ENCODE assay signal across 9 cellular contexts in genomic region chr3:127831723-127832172, GRCh38. TPM values are rescaled to one million over a fixed set of nuclear protein-coding genes. Genes with fewer than 3 reads are reported as not detected.
DNase-seq lines count a peak whose midpoint lies in the region; ATAC-seq, FAIRE-seq and TF ChIP-seq lines count a peak whose summit lies in the region.
"Had no signal": no experiment of that assay in that cellular context is flagged by ENCODE, and none has a peak within 500 bp of the region (broad histone marks: within the 10 kb centered on the region; RNA-seq: fewer than 3 reads in every experiment).

No MANE protein-coding gene starts in this region.

- DNase-seq in A549 (ENCODE audit: low read depth in 1 of 2, low spot score in 1 of 2) (peak in 1 of 2 experiments; percentile 44), GM10248 (ENCODE audit: extremely low spot score) (no peak), OCI-LY7 (ENCODE audit: low spot score) (peak; percentile 65), endothelial cell (ENCODE audit: low spot score) (peak; percentile 78), neural progenitor cell (ENCODE audit: low spot score) (peak; percentile 67), NCI-H1436 treated with DMSO at 0.1 percent for 48 hours (lab: John Stamatoyannopoulos, UW) (no peak), H54 (ENCODE audit: insufficient read length, low spot score) (no peak), occipital lobe (lab: John Stamatoyannopoulos, UW) (no peak)

- H3K4me2 ChIP-seq in A549 (no peak overlapping the region), OCI-LY7 (ENCODE audit: low read length) (no peak overlapping the region), neural progenitor cell (no peak overlapping the region)

- H3K27me3 Mint-ChIP-seq in endothelial cell (ENCODE audit: unreplicated experiment) (no peaks in the 10 kb centered on the region), neural progenitor cell (ENCODE audit: insufficient read depth, low read depth) (peaks cover 8% of the 10 kb centered on the region)

- 52% methylated on average over 4 of the region's 4 CpGs for WGBS in A549 (ENCODE audit: missing lambda C conversion rate)

- H3K9me2 ChIP-seq in OCI-LY7 (ENCODE audit: insufficient read depth, low read length), result no peaks in the 10 kb centered on the region

- H3F3A ChIP-seq in neural progenitor cell (ENCODE audit: low read depth), result peaks cover 5% of the 10 kb centered on the region

- TF ChIP-seq CTCF in A549 (IDR thresholded peaks at IDR 0.05) (peak; percentile 31; the same call in 2 of the 3 replicates), GM10248 (IDR thresholded peaks at IDR 0.05; ENCODE audit: control extremely low read depth, extremely low read depth, low read depth, missing control alignments) (peak; percentile 21), OCI-LY7 (conservative IDR thresholded peaks at IDR 0.05; ENCODE audit: low read length) (peak; percentile 92), endothelial cell (IDR thresholded peaks at IDR 0.05; ENCODE audit: unreplicated experiment) (peak; percentile 84), neural progenitor cell (IDR thresholded peaks at IDR 0.05) (peak; percentile 90)

- FAIRE-seq in A549 (lab: Jason Lieb, UNC) (no peak), H54 (lab: Jason Lieb, UNC) (no peak)
- FAIRE-seq: colon had no signal

- H3K4me3 ChIP-seq in A549 (no peak overlapping the region), OCI-LY7 (ENCODE audit: low read depth, low read length, poor library complexity, severe bottlenecking) (no peak overlapping the region), neural progenitor cell (no peak overlapping the region)

- H3K4me1 Mint-ChIP-seq in endothelial cell (ENCODE audit: unreplicated experiment) (no peaks in the 10 kb centered on the region), neural progenitor cell (peaks cover 8% of the 10 kb centered on the region)

- H3K27me3 ChIP-seq in neural progenitor cell, result no peaks in the 10 kb centered on the region

- POLR2A ChIA-PET in A549 (lab: Yijun Ruan, JAX), result no interaction called here
- POLR2A ChIA-PET in GM10248 (lab: Yijun Ruan, JAX), result no interaction called here
- POLR2A ChIA-PET in OCI-LY7 (lab: Charles Lee), result no interaction called here

- TF ChIP-seq RAD21 in A549 (conservative IDR thresholded peaks at IDR 0.05 in 1 of 2, IDR thresholded peaks at IDR 0.05 in 1 of 2), result peak; percentile 38 to 75; a peak in 3 of 5 replicates

- H3K36me3 ChIP-seq in OCI-LY7 (ENCODE audit: insufficient read depth, low read length), result no peaks in the 10 kb centered on the region
- H3K36me3 ChIP-seq in neural progenitor cell, result no peaks in the 10 kb centered on the region

- TF ChIP-seq POLR2A in A549 (IDR thresholded peaks at IDR 0.05; ENCODE audit: low read length) (no peak), H54 (IDR thresholded peaks at IDR 0.05; ENCODE audit: low read depth, low read length) (no peak)

- H3K9me3 Mint-ChIP-seq in endothelial cell (ENCODE audit: unreplicated experiment), result no peaks in the 10 kb centered on the region
- peaks cover 27% of the 10 kb centered on the region for H3K9me3 Mint-ChIP-seq in neural progenitor cell

- H3K36me3 Mint-ChIP-seq in endothelial cell (ENCODE audit: low read depth, unreplicated experiment) (no peaks in the 10 kb centered on the region), neural progenitor cell (no peaks in the 10 kb centered on the region)

- H3K27ac ChIP-seq in A549 (no peak overlapping the region), OCI-LY7 (ENCODE audit: low read depth, low read length, poor library complexity, severe bottlenecking) (no peak overlapping the region), neural progenitor cell (no peak overlapping the region)

- CTCF ChIA-PET in A549 (lab: Yijun Ruan, JAX) (interaction anchor here (0.8 to 1.9 kb wide), 7 partner anchors 8 to 126 kb away, joined by 3 to 6 read pairs (median 3); no protein-coding TSS in a partner anchor), GM10248 (lab: Yijun Ruan, JAX) (interaction anchor here (0.7 to 6.8 kb wide), 6 partner anchors 9 to 105 kb away, joined by 3 to 42 read pairs (median 4); partner anchors contain the start of gene MGLL), OCI-LY7 (lab: Charles Lee; ENCODE audit: unreplicated experiment) (no interaction called here)

- 0 out of 3 replicates have a peak, but pooled peaks cover 3% of the 10 kb centered on the region for H3K4me1 ChIP-seq in A549
- no peaks in the 10 kb centered on the region for H3K4me1 ChIP-seq in OCI-LY7 (ENCODE audit: insufficient read depth, low read length, poor library complexity, severe bottlenecking)
- peaks cover 5% of the 10 kb centered on the region for H3K4me1 ChIP-seq in neural progenitor cell

- intact Hi-C loops in OCI-LY7 (cut with micrococcal nuclease; ENCODE audit: unreplicated experiment), result loop anchor here (1.0 to 2.0 kb wide), 2 partner anchors 141 to 179 kb away; no protein-coding TSS in a partner anchor

- no TSS peak for BruUV-seq in OCI-LY7 (replicated peaks; lab: Mats Ljungman, UMichigan)

- ATAC-seq in A549, result peak in 1 of 2 experiments; percentile 56; a peak in 2 of 6 replicates

- no peak overlapping the region for H2AFZ ChIP-seq in OCI-LY7 (ENCODE audit: low read length)
- no peak overlapping the region for H2AFZ ChIP-seq in neural progenitor cell (replicated peaks)

- no peak overlapping the region for H3K9ac ChIP-seq in neural progenitor cell

- H3K9me3 ChIP-seq in A549 (peaks cover 34% of the 10 kb centered on the region), OCI-LY7 (ENCODE audit: low read length) (peaks cover 20% of the 10 kb centered on the region; the same call in 1 of the 2 replicates), neural progenitor cell (ENCODE audit: low read depth) (peaks cover 9% of the 10 kb centered on the region)

- TF ChIP-seq EP300 in A549 (IDR thresholded peaks at IDR 0.05), result no peak

- H3K4me3 Mint-ChIP-seq in endothelial cell (ENCODE audit: unreplicated experiment) (no peak overlapping the region), neural progenitor cell (no peak overlapping the region)

- H3K27ac Mint-ChIP-seq in endothelial cell (ENCODE audit: unreplicated experiment), result no peak overlapping the region
- H3K27ac Mint-ChIP-seq in neural progenitor cell, result no peak overlapping the region

- H4K20me1 ChIP-seq in OCI-LY7 (ENCODE audit: insufficient read depth, low read length), result no peaks in the 10 kb centered on the region
- H4K20me1 ChIP-seq in neural progenitor cell (ENCODE audit: low read depth), result no peaks in the 10 kb centered on the region

- H3K79me2 ChIP-seq in OCI-LY7 (ENCODE audit: insufficient read depth, low read depth, low read length) (no peaks in the 10 kb centered on the region), neural progenitor cell (ENCODE audit: low read depth) (no peaks in the 10 kb centered on the region)

TF ChIP-seq in A549, 52 proteins besides CTCF, POLR2A, EP300 and RAD21:
- peak; percentile 24; the same call in 1 of the 3 replicates for TF ChIP-seq SMC3 (IDR thresholded peaks at IDR 0.05)
- TF ChIP-seq SREBF2 (IDR thresholded peaks at IDR 0.05), result no peak
- TF ChIP-seq CHD4 (IDR thresholded peaks at IDR 0.05; ENCODE audit: borderline replicate concordance), result no peak
- no peak for TF ChIP-seq E2F6 (IDR thresholded peaks at IDR 0.05; ENCODE audit: borderline replicate concordance, low read depth)

RNA-seq across cellular contexts. Expression of gene MGLL, which starts 9.4 kb away (rescaled TPM):
- 38.5 and 40.2 TPM in 2 replicates for polyA plus RNA-seq in A549 (2011; rRNA removed)
- 22.0 and 29.9 TPM in 2 replicates for polyA plus RNA-seq in A549 (2012; cell fraction: cytosol; rRNA removed)
- polyA plus RNA-seq in A549 (2012; cell fraction: nucleus; rRNA removed), result 21.1 and 25.0 TPM in 2 replicates
- 32.6 to 41.5 TPM (median 34.5 TPM) in 3 replicates for polyA plus RNA-seq in A549 (2017; fragmentation: RNase III; extraction: RNeasy Plus Mini Kit Qiagen cat#74134 plus additional on column Dnase treatment)
- 41.6 and 58.3 TPM in 2 replicates for polyA minus RNA-seq in A549 (2011; rRNA and poly(A)+ RNA removed)
- total RNA-seq in OCI-LY7 (2014; rRNA removed; shearing (Covaris generic)), result 19.2 and 20.1 TPM in 2 replicates
- total RNA-seq in OCI-LY7 (2022), result 17.0 and 21.6 TPM in 2 replicates
- 0.97 TPM for total RNA-seq in endothelial cell (ENCODE audit: unreplicated experiment)
- 0.12 and 0.15 TPM in 2 replicates for total RNA-seq in neural progenitor cell (ENCODE audit: low replicate concordance)
- 40.9 TPM for total RNA-seq in occipital lobe

Comparison
In these comparisons a context has a peak if more than half of its experiments do, and no peak if none do; other contexts are left out.
1. DNase-seq: peak in OCI-LY7 (single experiment), endothelial cell (single experiment) and neural progenitor cell (single experiment); none in GM10248 (single experiment), NCI-H1436 treated with DMSO at 0.1 percent for 48 hours (single experiment), H54 (single experiment) and occipital lobe (single experiment).
2. CTCF ChIP-seq: peak in every context shown above with its lines; median percentile 92 in OCI-LY7; 90 in neural progenitor cell; 84 in endothelial cell; 31 in A549; 21 in GM10248.